25 cellular contexts compared by ENCODE assay signal in the genomic region with DNA sequence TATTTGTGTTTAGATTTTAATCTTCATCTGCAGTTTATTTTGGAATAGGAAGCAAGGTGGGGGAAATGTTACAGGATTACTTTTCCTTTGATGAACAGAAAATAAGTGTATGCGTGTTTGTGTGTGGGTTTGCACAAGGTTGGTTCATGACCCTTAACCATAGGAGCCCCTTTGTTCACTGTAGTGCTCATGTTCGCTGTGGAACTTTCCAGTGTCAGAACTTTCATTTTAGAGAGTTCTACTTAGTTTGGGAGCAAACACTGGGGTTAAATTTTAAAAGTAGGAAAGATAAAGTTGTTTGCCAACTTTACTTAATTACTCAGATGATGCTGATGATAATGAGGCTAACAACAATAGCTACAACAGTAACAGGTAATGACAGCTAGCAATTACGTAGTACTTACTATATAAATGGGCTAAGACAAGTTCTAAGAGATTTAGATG. TPM values are rescaled to one million over a fixed set of nuclear protein-coding genes. Genes with fewer than 3 reads are reported as not detected.
A peak's percentile ranks its signal among the peaks of the same experiment; 100 is the strongest.
DNase-seq lines count a peak whose midpoint lies in the region; ATAC-seq and TF ChIP-seq lines count a peak whose summit lies in the region.
"Had no signal": no experiment of that assay in that cellular context is flagged by ENCODE, and none has a peak within 500 bp of the region (broad histone marks: within the 10 kb centered on the region; RNA-seq: fewer than 3 reads in every experiment).

No MANE protein-coding gene starts in this region.

- H3K9ac ChIP-seq in subcutaneous abdominal adipose tissue (ENCODE audit: low read length in 5 of 5): no peak overlapping the region

- H3K27ac ChIP-seq in 22Rv1 (peak overlapping the region; percentile 93), left lung (peak overlapping the region; percentile 50 to 65), subcutaneous abdominal adipose tissue (ENCODE audit: low read depth, low read length) (peak overlapping the region; percentile 6)
- H3K27ac ChIP-seq: suprapubic skin had no signal

- no peaks in the 10 kb centered on the region for H3K9me3 ChIP-seq in left lung
- H3K9me3 ChIP-seq in subcutaneous abdominal adipose tissue (ENCODE audit: control insufficient read depth in 5 of 5, low read length in 5 of 5): no peaks in the 10 kb centered on the region
- H3K9me3 ChIP-seq: sigmoid colon, suprapubic skin had no signal

- H3K27me3 ChIP-seq in left lung (no peaks in the 10 kb centered on the region), subcutaneous abdominal adipose tissue (ENCODE audit: control insufficient read depth in 5 of 5, insufficient read depth in 4 of 5, low read length in 5 of 5) (peaks cover 0 to 2% (median 0%) of the 10 kb centered on the region in 5 donors)
- H3K27me3 ChIP-seq: sigmoid colon, suprapubic skin had no signal

- intact Hi-C loops in left lung (cut with DNase I): no loop called here

- ATAC-seq in left lung (no peak), HG02678 (IDR thresholded peaks at IDR 0.05; ENCODE audit: unreplicated experiment) (no peak)
- ATAC-seq: GM23338; PC-3; stimulated activated memory B cell treated with anti-CD40 and anti-IgM and Interleukin-4, amounts not matched to agents 10 μg/mL and 1 μg/mL and 100 μg/mL, for 72 hours had no signal

- DNase-seq in SW480 (ENCODE audit: low spot score): peak; percentile 20
- DNase-seq in left lung: no peak
- no peak for DNase-seq in GM13977 (ENCODE audit: low spot score)
- no peak for DNase-seq in A172 (ENCODE audit: low spot score)
- no peak for DNase-seq in islet precursor cell
- DNase-seq: activated CD4-positive, alpha-beta T cell treated with anti-CD3 and anti-CD28 coated beads for 4 hours; activated gamma-delta T cell; activated T-cell treated with anti-CD3 and anti-CD28 coated beads, Interleukin-2, amount 50 U/mL, for 1 hour; DMS53; Karpas-422; mesendoderm; NCI-H1930; NCI-H524 treated with DMSO at 0.1 percent for 48 hours; PC-3; posterior cingulate gyrus; sigmoid colon; stimulated activated CD4-positive, alpha-beta T cell treated with anti-CD3 and anti-CD28 coated beads, Interleukin-4, amount 100 ng/mL, for 4 hours had no signal

- H3K36me3 ChIP-seq in left lung (no peaks in the 10 kb centered on the region), subcutaneous abdominal adipose tissue (ENCODE audit: control insufficient read depth in 5 of 5, insufficient read depth in 5 of 5, low read length in 5 of 5) (no peaks in the 10 kb centered on the region)
- H3K36me3 ChIP-seq: sigmoid colon, suprapubic skin had no signal

- no peak overlapping the region for H3K4me3 ChIP-seq in left lung
- no peak overlapping the region for H3K4me3 ChIP-seq in subcutaneous abdominal adipose tissue (ENCODE audit: low read depth in 1 of 5, low read length in 5 of 5)
- H3K4me3 ChIP-seq: GM23338, sigmoid colon, suprapubic skin had no signal

- TF ChIP-seq CTCF in 22Rv1 (IDR thresholded peaks at IDR 0.05): no peak
- TF ChIP-seq CTCF in left lung (IDR thresholded peaks at IDR 0.05): no peak
- TF ChIP-seq CTCF in GM13977 (IDR thresholded peaks at IDR 0.05; ENCODE audit: extremely low read depth, insufficient read depth, missing control alignments): no peak

- peaks cover 15 to 36% of the 10 kb centered on the region in 2 donors for H3K4me1 ChIP-seq in left lung
- peaks cover 0 to 49% (median 15%) of the 10 kb centered on the region in 5 donors for H3K4me1 ChIP-seq in subcutaneous abdominal adipose tissue (ENCODE audit: control insufficient read depth in 5 of 5, insufficient read depth in 5 of 5, low read length in 5 of 5)

- in situ Hi-C loops in GM13977 (cut with MboI; ENCODE audit: low pct_unique_long_range_greater_than_20kb, low sequenced_read_pairs, unreplicated experiment): no loop called here

RNA-seq across cellular contexts. Expression of a gene that starts 6.5 kb away (rescaled TPM):
- total RNA-seq in left lung: 1,000 to 10,000 TPM; 2,565 to 2,660 TPM
- not detected in 2 replicates for total RNA-seq in A172 (2014; rRNA removed; shearing (Covaris generic))
- total RNA-seq: activated CD8-positive, alpha-beta memory T cell treated with anti-CD3 and anti-CD28 coated beads for 36 hours; GM23338; PC-3; T-helper 2 cell treated with Interferon-gamma antibody and Interleukin-4, amounts not matched to agents 100 ng/mL and 5 ng/mL, for 36 hours had no signal

Comparison
In these comparisons a context has a peak if more than half of its experiments do, and no peak if none do; other contexts are left out.
1. H3K27ac ChIP-seq: peak in every context shown above with its lines; median percentile 93 in 22Rv1; 58 in left lung; 6 in subcutaneous abdominal adipose tissue.
2. RNA of a gene that starts 6.5 kb away (total RNA-seq): 2,565 to 2,660 TPM in left lung; not detected in A172; every median in the first group is over 1,000 times any median in the second.